22 cellular contexts compared by ENCODE assay signal in the genomic region with DNA sequence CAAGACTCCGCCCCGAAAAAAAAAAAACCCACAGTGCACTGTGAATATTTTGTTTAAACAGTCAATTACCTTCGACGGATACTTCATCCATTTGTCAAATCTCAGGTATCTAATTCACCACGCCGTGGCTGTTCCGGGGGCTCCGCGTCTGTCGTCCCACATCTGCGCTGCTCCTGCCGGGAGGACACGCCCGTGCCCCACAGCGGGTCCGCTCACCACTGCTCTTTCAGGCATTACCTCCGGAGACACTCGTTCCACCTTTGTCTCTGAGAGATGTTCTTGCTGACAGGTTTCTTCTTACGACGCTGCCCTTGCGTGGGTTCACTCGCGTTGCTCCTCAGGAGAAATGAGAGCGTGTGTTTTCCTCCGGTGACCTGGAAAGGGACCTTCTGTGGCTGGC. TPM values are rescaled to one million over a fixed set of nuclear protein-coding genes. Genes with fewer than 3 reads are reported as not detected.
DNase-seq lines count a peak whose midpoint lies in the region; ATAC-seq and TF ChIP-seq lines count a peak whose summit lies in the region.
"Had no signal": no experiment of that assay in that cellular context is flagged by ENCODE, and none has a peak within 500 bp of the region (broad histone marks: within the 10 kb centered on the region; RNA-seq: fewer than 3 reads in every experiment).

No MANE protein-coding gene starts in this region.

- peaks cover 3% of the 10 kb centered on the region for H3K36me3 Mint-ChIP-seq in activated T-cell treated with anti-CD3 and anti-CD28 coated beads, Interleukin-2, amount 50 U/mL, for 24 hours (ENCODE audit: low read depth)
- H3K36me3 Mint-ChIP-seq in T-helper 17 cell (ENCODE audit: low read depth), result no peaks in the 10 kb centered on the region
- no peaks in the 10 kb centered on the region for H3K36me3 Mint-ChIP-seq in dendritic cell treated with granulocyte-macrophage colony-stimulating factor and Interleukin-4, amounts not matched to agents 40 ng/mL and 50 ng/mL, for 4 days (ENCODE audit: low read depth)

- H3K36me3 ChIP-seq in spleen, result no peaks in the 10 kb centered on the region
- H3K36me3 ChIP-seq: cardiac muscle cell, left ventricle myocardium inferior, vagina had no signal

- no peak for TF ChIP-seq CTCF in spleen (IDR thresholded peaks at IDR 0.05 in 8 of 11, conservative IDR thresholded peaks at IDR 0.05 in 3 of 11)

- H3K27ac Mint-ChIP-seq in activated T-cell treated with anti-CD3 and anti-CD28 coated beads, Interleukin-2, amount 50 U/mL, for 24 hours, result peak overlapping the region; percentile 99
- peak overlapping the region; percentile 32 for H3K27ac Mint-ChIP-seq in T-helper 17 cell
- H3K27ac Mint-ChIP-seq in dendritic cell treated with granulocyte-macrophage colony-stimulating factor and Interleukin-4, amounts not matched to agents 40 ng/mL and 50 ng/mL, for 4 days, result peak overlapping the region; percentile 96
- H3K27ac Mint-ChIP-seq: HFFc6 had no signal

- DNase-seq in activated T-cell treated with anti-CD3 and anti-CD28 coated beads, Interleukin-2, amount 50 U/mL, for 24 hours, result no peak
- no peak for DNase-seq in activated T-cell treated with anti-CD3 and anti-CD28 coated beads, Interleukin-2, amount 50 U/mL, for 1 hour
- no peak for DNase-seq in T-helper 17 cell
- DNase-seq in spleen, result peak; percentile 75
- DNase-seq in nucleus accumbens (lab: John Stamatoyannopoulos, UW), result no peak
- no peak for DNase-seq in HT-29 (ENCODE audit: low spot score)
- DNase-seq: activated CD4-positive, alpha-beta T cell treated with anti-CD3 and anti-CD28 coated beads, Interleukin-2, amount 50 U/mL, for 4 hours; amniotic stem cell; dermis blood vessel endothelial cell; DMS153; HFFc6; left ventricle myocardium inferior; NCI-H1417; NCI-H2107; NCI-H510A; stimulated activated CD4-positive, alpha-beta T cell treated with anti-CD3 and anti-CD28 coated beads, Interleukin-12 subunit alpha, Interleukin-12 subunit beta, amount 100 ng/mL, for 4 hours had no signal

- no peaks in the 10 kb centered on the region for H3K27me3 Mint-ChIP-seq in activated T-cell treated with anti-CD3 and anti-CD28 coated beads, Interleukin-2, amount 50 U/mL, for 24 hours
- H3K27me3 Mint-ChIP-seq in T-helper 17 cell, result no peaks in the 10 kb centered on the region
- peaks cover 25% of the 10 kb centered on the region for H3K27me3 Mint-ChIP-seq in dendritic cell treated with granulocyte-macrophage colony-stimulating factor and Interleukin-4, amounts not matched to agents 40 ng/mL and 50 ng/mL, for 4 days

- no peak overlapping the region for H3K4me3 Mint-ChIP-seq in activated T-cell treated with anti-CD3 and anti-CD28 coated beads, Interleukin-2, amount 50 U/mL, for 24 hours
- H3K4me3 Mint-ChIP-seq in T-helper 17 cell, result no peak overlapping the region
- no peak overlapping the region for H3K4me3 Mint-ChIP-seq in dendritic cell treated with granulocyte-macrophage colony-stimulating factor and Interleukin-4, amounts not matched to agents 40 ng/mL and 50 ng/mL, for 4 days
- H3K4me3 Mint-ChIP-seq: HFFc6 had no signal

- no peaks in the 10 kb centered on the region for H3K9me3 Mint-ChIP-seq in activated T-cell treated with anti-CD3 and anti-CD28 coated beads, Interleukin-2, amount 50 U/mL, for 24 hours
- no peaks in the 10 kb centered on the region for H3K9me3 Mint-ChIP-seq in dendritic cell treated with granulocyte-macrophage colony-stimulating factor and Interleukin-4, amounts not matched to agents 40 ng/mL and 50 ng/mL, for 4 days
- H3K9me3 Mint-ChIP-seq: HFFc6 had no signal

- intact Hi-C loops in dendritic cell treated with granulocyte-macrophage colony-stimulating factor and Interleukin-4, amounts not matched to agents 40 ng/mL and 50 ng/mL, for 4 days (cut with micrococcal nuclease), result no loop called here
- intact Hi-C loops in spleen (cut with DNase I; ENCODE audit: low total_unique reads), result no loop called here

- no peak for TF ChIP-seq POLR2A in spleen (IDR thresholded peaks at IDR 0.05)

- H3K27ac ChIP-seq in spleen, result peak overlapping the region in 1 of 8 donors; percentile 92
- H3K27ac ChIP-seq: C4-2B, cardiac muscle cell, left ventricle myocardium inferior, RWPE1, vagina had no signal

- peaks cover 69% of the 10 kb centered on the region for H3K4me1 Mint-ChIP-seq in activated T-cell treated with anti-CD3 and anti-CD28 coated beads, Interleukin-2, amount 50 U/mL, for 24 hours (ENCODE audit: low read depth)
- H3K4me1 Mint-ChIP-seq in T-helper 17 cell, result peaks cover 24% of the 10 kb centered on the region
- H3K4me1 Mint-ChIP-seq in dendritic cell treated with granulocyte-macrophage colony-stimulating factor and Interleukin-4, amounts not matched to agents 40 ng/mL and 50 ng/mL, for 4 days (ENCODE audit: low read depth), result peaks cover 74% of the 10 kb centered on the region

- 95 to 98% (median 96%) methylated on average over 25 of the region's 25 CpGs for WGBS in spleen, 5 donors

- H3K27me3 ChIP-seq in spleen (replicated peaks in 1 of 7), result peaks cover 0 to 3% (median 0%) of the 10 kb centered on the region in 7 donors
- H3K27me3 ChIP-seq: cardiac muscle cell, vagina had no signal

- ATAC-seq in T-helper 17 cell (no peak), HG03521 (IDR thresholded peaks at IDR 0.05; ENCODE audit: unreplicated experiment) (no peak)

- H3K4me1 ChIP-seq in spleen, result peaks cover 7 to 75% (median 39%) of the 10 kb centered on the region in 6 donors
- H3K4me1 ChIP-seq: left ventricle myocardium inferior had no signal

- no peak overlapping the region for H3K4me3 ChIP-seq in spleen
- H3K4me3 ChIP-seq: cardiac muscle cell, left ventricle myocardium inferior, vagina had no signal

- no peaks in the 10 kb centered on the region for H3K9me3 ChIP-seq in T-helper 17 cell (ENCODE audit: control insufficient read depth, low read length, poor library complexity, severe bottlenecking)
- H3K9me3 ChIP-seq in spleen, result no peaks in the 10 kb centered on the region
- H3K9me3 ChIP-seq: left ventricle myocardium inferior, vagina had no signal

RNA-seq across cellular contexts. Expression of a gene that starts 46.9 kb away (rescaled TPM):
- 10 to 100 TPM; 79.3 to 86.3 TPM for total RNA-seq in T-helper 17 cell
- total RNA-seq in spleen, result 100 to 1,000 TPM in 1 of 7 donors, 10 to 100 TPM in 6; 28.3 to 161 (median 60.4) TPM
- 10 to 100 TPM; 14.3 to 40.3 (median 22.3) TPM for polyA plus RNA-seq in spleen
- total RNA-seq in HT-29 (2014; rRNA removed; shearing (Covaris generic)), result 51.3 and 56.0 TPM in 2 replicates

Comparison
In these comparisons a context has a peak if more than half of its experiments do, and no peak if none do; other contexts are left out.
1. H3K27ac Mint-ChIP-seq: peak in every context shown above with its lines; median percentile 99 in activated T-cell treated with anti-CD3 and anti-CD28 coated beads, Interleukin-2, amount 50 U/mL, for 24 hours; 96 in dendritic cell treated with granulocyte-macrophage colony-stimulating factor and Interleukin-4, amounts not matched to agents 40 ng/mL and 50 ng/mL, for 4 days; 32 in T-helper 17 cell.